1 cellular context compared by ENCODE assay signal in genomic region chr11:111320728-111321568, GRCh38.
TF ChIP-seq lines count a peak whose summit lies in the region.

No MANE protein-coding gene starts in this region.

TF ChIP-seq in HepG2, 621 proteins besides CTCF, POLR2A, EP300 and RAD21 (continued from another document and continues in another):
- no peak for TF ChIP-seq NFKB2 (CRISPR knock-in tag; IDR thresholded peaks at IDR 0.05; ENCODE audit: borderline replicate concordance)
- TF ChIP-seq ZNF598 (CRISPR knock-in tag; IDR thresholded peaks at IDR 0.05; ENCODE audit: borderline replicate concordance) = no peak; the same call in 1 of the 2 replicates
- no peak for TF ChIP-seq ZNF275 (CRISPR knock-in tag; IDR thresholded peaks at IDR 0.05; ENCODE audit: borderline replicate concordance)
- TF ChIP-seq ZNF616 (CRISPR knock-in tag; IDR thresholded peaks at IDR 0.05; ENCODE audit: low read depth) = no peak
- no peak for TF ChIP-seq THAP7 (CRISPR knock-in tag; IDR thresholded peaks at IDR 0.05)
- TF ChIP-seq ZMYM2 (CRISPR knock-in tag; IDR thresholded peaks at IDR 0.05) = no peak; the same call in 1 of the 2 replicates
- TF ChIP-seq ZNF292 (CRISPR knock-in tag; IDR thresholded peaks at IDR 0.05; ENCODE audit: borderline replicate concordance, low read depth) = peak; percentile 72; the same call in 1 of the 2 replicates
- TF ChIP-seq TRIM24 (CRISPR knock-in tag; IDR thresholded peaks at IDR 0.05) = no peak
- no peak for TF ChIP-seq TBL1XR1 (IDR thresholded peaks at IDR 0.05; ENCODE audit: borderline replicate concordance, low read length, partially characterized antibody)
- TF ChIP-seq PLRG1 (conservative IDR thresholded peaks at IDR 0.05) = no peak
- TF ChIP-seq KLF6 (CRISPR knock-in tag; IDR thresholded peaks at IDR 0.05) = no peak
- TF ChIP-seq CERS6 (CRISPR knock-in tag; IDR thresholded peaks at IDR 0.05) = no peak
- 0 out of 2 replicates have a peak, but pooled peaks have one; percentile 35 for TF ChIP-seq IRF2 (CRISPR knock-in tag; IDR thresholded peaks at IDR 0.05)
- no peak for TF ChIP-seq NR1H2 (CRISPR knock-in tag; IDR thresholded peaks at IDR 0.05; ENCODE audit: borderline replicate concordance, low read depth)
- TF ChIP-seq MATR3 (CRISPR knock-in tag; IDR thresholded peaks at IDR 0.05) = no peak
- no peak for TF ChIP-seq KAT8 (CRISPR knock-in tag; IDR thresholded peaks at IDR 0.05)
- no peak for TF ChIP-seq NFRKB (IDR thresholded peaks at IDR 0.05)
- TF ChIP-seq ZNF569 (CRISPR knock-in tag; IDR thresholded peaks at IDR 0.05; ENCODE audit: borderline replicate concordance) = no peak
- no peak for TF ChIP-seq ZNF878 (CRISPR knock-in tag; IDR thresholded peaks at IDR 0.05)
- TF ChIP-seq SOX13 (IDR thresholded peaks at IDR 0.05) = no peak
- TF ChIP-seq SOX13 (CRISPR knock-in tag; conservative IDR thresholded peaks at IDR 0.05 in 1 of 2, IDR thresholded peaks at IDR 0.05 in 1 of 2) = peak in 1 of 2 experiments; percentile 25; a peak in 1 of 4 replicates
- no peak for TF ChIP-seq NBN (conservative IDR thresholded peaks at IDR 0.05)
- no peak for TF ChIP-seq ARHGAP35 (CRISPR knock-in tag; IDR thresholded peaks at IDR 0.05; ENCODE audit: borderline replicate concordance)
- no peak for TF ChIP-seq ZNF670 (CRISPR knock-in tag; IDR thresholded peaks at IDR 0.05; ENCODE audit: borderline replicate concordance)
- TF ChIP-seq ZNF136 (CRISPR knock-in tag; IDR thresholded peaks at IDR 0.05; ENCODE audit: low read depth) = no peak
- TF ChIP-seq ZNF343 (CRISPR knock-in tag; IDR thresholded peaks at IDR 0.05) = no peak
- no peak for TF ChIP-seq SNAPC4 (CRISPR knock-in tag; IDR thresholded peaks at IDR 0.05)
- no peak for TF ChIP-seq NR2F1 (CRISPR knock-in tag; IDR thresholded peaks at IDR 0.05)
- no peak for TF ChIP-seq ZKSCAN8 (CRISPR knock-in tag; IDR thresholded peaks at IDR 0.05; ENCODE audit: borderline replicate concordance)
- no peak for TF ChIP-seq POGK (CRISPR knock-in tag; conservative IDR thresholded peaks at IDR 0.05)
- TF ChIP-seq JUND (CRISPR knock-in tag; IDR thresholded peaks at IDR 0.05) = no peak
- no peak for TF ChIP-seq ZBTB49 (CRISPR knock-in tag; IDR thresholded peaks at IDR 0.05; ENCODE audit: borderline replicate concordance)
- TF ChIP-seq KDM3A (CRISPR knock-in tag; IDR thresholded peaks at IDR 0.05; ENCODE audit: low read depth) = no peak
- no peak for TF ChIP-seq ZNF615 (CRISPR knock-in tag; IDR thresholded peaks at IDR 0.05; ENCODE audit: borderline replicate concordance)
- TF ChIP-seq ZNF614 (CRISPR knock-in tag; IDR thresholded peaks at IDR 0.05; ENCODE audit: borderline replicate concordance) = no peak
- TF ChIP-seq ATRX (CRISPR knock-in tag; IDR thresholded peaks at IDR 0.05; ENCODE audit: borderline replicate concordance) = no peak
- no peak for TF ChIP-seq ZNF468 (CRISPR knock-in tag; IDR thresholded peaks at IDR 0.05)
- TF ChIP-seq ZNF441 (CRISPR knock-in tag; IDR thresholded peaks at IDR 0.05; ENCODE audit: borderline replicate concordance) = no peak
- peak; percentile 76 for TF ChIP-seq HOXA3 (CRISPR knock-in tag; IDR thresholded peaks at IDR 0.05)
- TF ChIP-seq ZNF788 (CRISPR knock-in tag; IDR thresholded peaks at IDR 0.05; ENCODE audit: borderline replicate concordance) = no peak; the same call in 1 of the 2 replicates
- TF ChIP-seq THAP9 (CRISPR knock-in tag; IDR thresholded peaks at IDR 0.05; ENCODE audit: borderline replicate concordance) = peak; percentile 76; the same call in 1 of the 2 replicates
- no peak for TF ChIP-seq HNRNPUL1 (IDR thresholded peaks at IDR 0.05; ENCODE audit: low read depth, low read length)
- no peak for TF ChIP-seq JUN (CRISPR knock-in tag; IDR thresholded peaks at IDR 0.05)
- TF ChIP-seq SIX1 (CRISPR knock-in tag; IDR thresholded peaks at IDR 0.05; ENCODE audit: borderline replicate concordance) = no peak
- no peak for TF ChIP-seq SRSF1 (optimal IDR thresholded peaks at IDR 0.05; ENCODE audit: low read depth, low read length)
- TF ChIP-seq ZNF484 (CRISPR knock-in tag; IDR thresholded peaks at IDR 0.05; ENCODE audit: borderline replicate concordance, low read depth) = no peak
- no peak for TF ChIP-seq ZNF850 (CRISPR knock-in tag; conservative IDR thresholded peaks at IDR 0.05)
- TF ChIP-seq SNAPC5 (CRISPR knock-in tag; IDR thresholded peaks at IDR 0.05; ENCODE audit: borderline replicate concordance) = no peak
- TF ChIP-seq ZNF44 (CRISPR knock-in tag; IDR thresholded peaks at IDR 0.05) = no peak
- TF ChIP-seq KDM5A (IDR thresholded peaks at IDR 0.05; ENCODE audit: borderline replicate concordance, low read length) = no peak
- peak; percentile 26; the same call in 1 of the 2 replicates for TF ChIP-seq ISL2 (CRISPR knock-in tag; IDR thresholded peaks at IDR 0.05)
- no peak for TF ChIP-seq ATF5 (CRISPR knock-in tag; IDR thresholded peaks at IDR 0.05; ENCODE audit: low read depth)
- no peak for TF ChIP-seq ZNF33B (CRISPR knock-in tag; IDR thresholded peaks at IDR 0.05)
- no peak for TF ChIP-seq NCOA5 (CRISPR knock-in tag; IDR thresholded peaks at IDR 0.05)
- TF ChIP-seq BCL3 (CRISPR knock-in tag; IDR thresholded peaks at IDR 0.05) = no peak
